In the genomic region with DNA sequence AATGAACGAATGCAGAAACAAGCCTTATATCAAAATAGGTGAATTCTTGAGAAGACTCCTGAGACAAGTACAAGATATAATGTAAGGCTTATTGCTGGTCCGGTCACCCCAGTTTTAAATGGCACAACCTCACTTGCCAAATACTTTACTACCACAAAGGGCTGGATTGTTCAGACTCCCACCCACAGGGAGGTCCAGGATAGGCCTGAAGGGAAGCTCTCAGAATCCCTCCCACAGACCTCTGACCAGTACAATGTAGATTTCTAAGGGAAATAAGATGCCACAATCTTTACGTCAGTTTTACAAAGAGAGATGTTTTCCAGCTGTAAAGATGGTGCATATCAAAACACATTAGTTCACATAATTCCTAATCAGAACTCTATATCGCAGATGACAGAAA, we compare ENCODE assay signal across 19 cellular contexts.
"Had no signal": no experiment of that assay in that cellular context is flagged by ENCODE, and none has a peak within 500 bp of the region (broad histone marks: within the 10 kb centered on the region; RNA-seq: fewer than 3 reads in every experiment).

No MANE protein-coding gene starts in this region.

- H3K27me3 ChIP-seq: esophagus muscularis mucosa, gastrocnemius medialis, neutrophil, ovary, thyroid gland had no signal

- H3K27ac Mint-ChIP-seq: activated naive CD4-positive, alpha-beta T cell treated with anti-CD3 and anti-CD28 coated beads, Interleukin-2, amount 10 ng/mL, durations not matched to agents 7 days and 5 days; activated T-cell treated with anti-CD3 and anti-CD28 coated beads, Interleukin-2, amount 50 U/mL, for 72 hours; naive B cell; stimulated activated naive CD8-positive, alpha-beta T cell treated with anti-CD3 and anti-CD28 coated beads, Interleukin-15, Interleukin-2, amounts not matched to agents 100 ng/mL and 50 ng/mL, for 24 hours had no signal

- H3K4me3 Mint-ChIP-seq: activated naive CD4-positive, alpha-beta T cell treated with anti-CD3 and anti-CD28 coated beads, Interleukin-2, amount 10 ng/mL, durations not matched to agents 7 days and 5 days; activated T-cell treated with anti-CD3 and anti-CD28 coated beads, Interleukin-2, amount 50 U/mL, for 72 hours; brain; naive B cell; stimulated activated naive CD8-positive, alpha-beta T cell treated with anti-CD3 and anti-CD28 coated beads, Interleukin-15, Interleukin-2, amounts not matched to agents 100 ng/mL and 50 ng/mL, for 24 hours had no signal

- H3K4me1 Mint-ChIP-seq: activated naive CD4-positive, alpha-beta T cell treated with anti-CD3 and anti-CD28 coated beads, Interleukin-2, amount 10 ng/mL, durations not matched to agents 7 days and 5 days; naive B cell had no signal

- ATAC-seq: activated T-cell treated with anti-CD3 and anti-CD28 coated beads, Interleukin-2, amount 50 U/mL, for 72 hours; gastrocnemius medialis had no signal

- H3K27me3 Mint-ChIP-seq: activated naive CD4-positive, alpha-beta T cell treated with anti-CD3 and anti-CD28 coated beads, Interleukin-2, amount 10 ng/mL, durations not matched to agents 7 days and 5 days; naive B cell; stimulated activated naive CD8-positive, alpha-beta T cell treated with anti-CD3 and anti-CD28 coated beads, Interleukin-15, Interleukin-2, amounts not matched to agents 100 ng/mL and 50 ng/mL, for 24 hours had no signal

- H3K27ac ChIP-seq: esophagus muscularis mucosa, gastrocnemius medialis, neutrophil, ovary, prostate gland, thyroid gland had no signal

- H3K36me3 Mint-ChIP-seq: activated naive CD4-positive, alpha-beta T cell treated with anti-CD3 and anti-CD28 coated beads, Interleukin-2, amount 10 ng/mL, durations not matched to agents 7 days and 5 days; brain; naive B cell had no signal

- H3K4me1 ChIP-seq: esophagus muscularis mucosa, gastrocnemius medialis, prostate gland, thyroid gland had no signal

- H3K9me3 ChIP-seq: esophagus muscularis mucosa, gastrocnemius medialis, neutrophil, ovary, prostate gland, thyroid gland had no signal

- DNase-seq: activated CD4-positive, alpha-beta T cell treated with anti-CD3 and anti-CD28 coated beads, Interleukin-2, amount 50 U/mL, for 4 hours; activated effector memory CD4-positive, alpha-beta T cell treated with Interleukin-2 at 50 U/mL for 16 hours; activated naive CD4-positive, alpha-beta T cell treated with anti-CD3 and anti-CD28 coated beads, Interleukin-2, amount 10 ng/mL, durations not matched to agents 7 days and 5 days; activated T-cell treated with anti-CD3 and anti-CD28 coated beads, Interleukin-2, amount 50 U/mL, for 72 hours; central memory CD4-positive, alpha-beta T cell; effector memory CD4-positive, alpha-beta T cell; gastrocnemius medialis; hypothalamus; naive B cell; ovary; stimulated activated CD4-positive, alpha-beta T cell treated with anti-CD3 and anti-CD28 coated beads, Interleukin-1b, Interleukin-23, amount 100 ng/mL, for 48 hours; substantia nigra; T-helper 1 cell; thyroid gland had no signal

- H3K4me3 ChIP-seq: esophagus muscularis mucosa, gastrocnemius medialis, ovary, prostate gland, thyroid gland had no signal

- H3K36me3 ChIP-seq: esophagus muscularis mucosa, gastrocnemius medialis, neutrophil, ovary, prostate gland, thyroid gland had no signal
